ENCODE assay signal across 9 cellular contexts in the genomic region with DNA sequence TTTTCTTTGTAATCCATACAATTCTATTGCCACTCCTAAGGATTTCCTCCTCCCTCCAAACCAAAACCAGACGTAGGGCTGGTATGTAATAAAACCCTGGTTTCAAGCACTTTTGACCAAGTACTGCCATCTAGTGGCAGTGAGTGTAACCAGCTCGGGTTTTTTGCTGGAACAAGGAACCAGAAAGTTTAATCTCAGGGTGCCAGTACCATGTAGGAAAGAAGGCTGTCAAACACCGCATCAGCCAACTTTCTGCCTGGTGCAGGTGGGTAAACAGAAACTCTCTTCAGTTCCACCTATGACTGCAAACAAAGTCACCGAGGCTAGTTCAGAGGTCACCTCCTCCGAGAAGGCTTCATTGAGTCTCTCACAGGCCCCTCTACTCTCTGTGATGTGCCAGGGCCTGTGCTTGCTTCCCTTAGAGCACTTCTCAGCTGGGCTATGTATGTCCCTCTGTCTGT. TPM values are rescaled to one million over a fixed set of nuclear protein-coding genes. Genes with fewer than 3 reads are reported as not detected.
DNase-seq lines count a peak whose midpoint lies in the region; TF ChIP-seq lines count a peak whose summit lies in the region.
"Had no signal": no experiment of that assay in that cellular context is flagged by ENCODE, and none has a peak within 500 bp of the region (broad histone marks: within the 10 kb centered on the region; RNA-seq: fewer than 3 reads in every experiment).

No MANE protein-coding gene starts in this region.

- H3K27me3 ChIP-seq in neutrophil (no peaks in the 10 kb centered on the region), uterus (no peaks in the 10 kb centered on the region)
- H3K27me3 ChIP-seq: BLaER1 had no signal

- peak; percentile 89 for TF ChIP-seq RAD21 in Ishikawa (IDR thresholded peaks at IDR 0.05; ENCODE audit: low read depth)

- no peaks in the 10 kb centered on the region for H3K4me1 ChIP-seq in neutrophil (ENCODE audit: control insufficient read depth in 1 of 2, insufficient read depth in 1 of 2, low read depth in 1 of 2, low read length in 1 of 2)
- H3K4me1 ChIP-seq in uterus: no peaks in the 10 kb centered on the region
- H3K4me1 ChIP-seq: BLaER1 had no signal

- no peak for TF ChIP-seq EP300 in Ishikawa (IDR thresholded peaks at IDR 0.05; ENCODE audit: borderline replicate concordance)

- H3K4me3 Mint-ChIP-seq in activated T-helper 2 cell treated with anti-CD3 and anti-CD28 coated beads, Interferon-gamma antibody, Interleukin-2, Interleukin-4, amounts not matched to agents 10 μg/mL and 5 μg/mL and 100 μg/mL, durations not matched to agents 14 hours and 24 hours and 36 hours (ENCODE audit: low read depth): no peak overlapping the region

- no peak overlapping the region for H3K27ac ChIP-seq in neutrophil
- no peak overlapping the region for H3K27ac ChIP-seq in uterus
- H3K27ac ChIP-seq: BLaER1 had no signal

- H3K27me3 Mint-ChIP-seq in activated T-helper 2 cell treated with anti-CD3 and anti-CD28 coated beads, Interferon-gamma antibody, Interleukin-2, Interleukin-4, amounts not matched to agents 10 μg/mL and 5 μg/mL and 100 μg/mL, durations not matched to agents 14 hours and 24 hours and 36 hours (ENCODE audit: low read depth): peaks cover 7% of the 10 kb centered on the region

- DNase-seq in NCI-H2081 (lab: John Stamatoyannopoulos, UW) (peak; percentile 64 to 75), NCI-H2081 treated with DMSO at 0.1 percent for 48 hours (lab: John Stamatoyannopoulos, UW) (no peak), RKO (ENCODE audit: low spot score) (peak; percentile 75), fibroblast of the aortic adventitia (ENCODE audit: low read depth) (peak; percentile 79), uterus (peak in 1 of 2 donors; percentile 38)
- DNase-seq in activated T-helper 2 cell treated with anti-CD3 and anti-CD28 coated beads, Interferon-gamma antibody, Interleukin-2, Interleukin-4, amounts not matched to agents 10 μg/mL and 5 μg/mL and 100 μg/mL, durations not matched to agents 14 hours and 24 hours and 36 hours (ENCODE audit: low spot score): peak; percentile 32

- H3K36me3 ChIP-seq in neutrophil: no peaks in the 10 kb centered on the region
- H3K36me3 ChIP-seq in uterus: no peaks in the 10 kb centered on the region
- H3K36me3 ChIP-seq: BLaER1 had no signal

- no peak for TF ChIP-seq POLR2A in uterus (IDR thresholded peaks at IDR 0.05)

- H3K4me3 ChIP-seq in fibroblast of the aortic adventitia (ENCODE audit: low read depth, low read length) (no peak overlapping the region), neutrophil (ENCODE audit: low read depth in 1 of 2, low read length in 1 of 2) (no peak overlapping the region), uterus (no peak overlapping the region)
- H3K4me3 ChIP-seq: BLaER1 had no signal

- intact Hi-C loops in activated T-helper 2 cell treated with anti-CD3 and anti-CD28 coated beads, Interferon-gamma antibody, Interleukin-2, Interleukin-4, amounts not matched to agents 10 μg/mL and 5 μg/mL and 100 μg/mL, durations not matched to agents 14 hours and 24 hours and 36 hours (cut with micrococcal nuclease): loop anchor here (1.0 kb wide), 1 partner anchor 100 kb away; no protein-coding TSS in a partner anchor
- intact Hi-C loops in uterus (cut with DNase I; ENCODE audit: low total_unique reads): no loop called here

- no peak overlapping the region for H3K27ac Mint-ChIP-seq in activated T-helper 2 cell treated with anti-CD3 and anti-CD28 coated beads, Interferon-gamma antibody, Interleukin-2, Interleukin-4, amounts not matched to agents 10 μg/mL and 5 μg/mL and 100 μg/mL, durations not matched to agents 14 hours and 24 hours and 36 hours

- H3K9me3 ChIP-seq in neutrophil: no peaks in the 10 kb centered on the region
- no peaks in the 10 kb centered on the region for H3K9me3 ChIP-seq in uterus
- H3K9me3 ChIP-seq: BLaER1 had no signal

- no peaks in the 10 kb centered on the region for H3K9me3 Mint-ChIP-seq in activated T-helper 2 cell treated with anti-CD3 and anti-CD28 coated beads, Interferon-gamma antibody, Interleukin-2, Interleukin-4, amounts not matched to agents 10 μg/mL and 5 μg/mL and 100 μg/mL, durations not matched to agents 14 hours and 24 hours and 36 hours

- TF ChIP-seq CTCF in fibroblast of the aortic adventitia (IDR thresholded peaks at IDR 0.05; ENCODE audit: insufficient read depth, low read length) (peak; percentile 90), neutrophil (IDR thresholded peaks at IDR 0.05) (peak; percentile 79), uterus (IDR thresholded peaks at IDR 0.05) (peak; percentile 65 to 78 (median 72))

- no peaks in the 10 kb centered on the region for H3K4me1 Mint-ChIP-seq in activated T-helper 2 cell treated with anti-CD3 and anti-CD28 coated beads, Interferon-gamma antibody, Interleukin-2, Interleukin-4, amounts not matched to agents 10 μg/mL and 5 μg/mL and 100 μg/mL, durations not matched to agents 14 hours and 24 hours and 36 hours (ENCODE audit: low read depth)

- H3K36me3 Mint-ChIP-seq in activated T-helper 2 cell treated with anti-CD3 and anti-CD28 coated beads, Interferon-gamma antibody, Interleukin-2, Interleukin-4, amounts not matched to agents 10 μg/mL and 5 μg/mL and 100 μg/mL, durations not matched to agents 14 hours and 24 hours and 36 hours (ENCODE audit: low read depth): no peaks in the 10 kb centered on the region

TF ChIP-seq in Ishikawa, 13 proteins besides CTCF, POLR2A, EP300 and RAD21:
- TF ChIP-seq, protein P1, sequence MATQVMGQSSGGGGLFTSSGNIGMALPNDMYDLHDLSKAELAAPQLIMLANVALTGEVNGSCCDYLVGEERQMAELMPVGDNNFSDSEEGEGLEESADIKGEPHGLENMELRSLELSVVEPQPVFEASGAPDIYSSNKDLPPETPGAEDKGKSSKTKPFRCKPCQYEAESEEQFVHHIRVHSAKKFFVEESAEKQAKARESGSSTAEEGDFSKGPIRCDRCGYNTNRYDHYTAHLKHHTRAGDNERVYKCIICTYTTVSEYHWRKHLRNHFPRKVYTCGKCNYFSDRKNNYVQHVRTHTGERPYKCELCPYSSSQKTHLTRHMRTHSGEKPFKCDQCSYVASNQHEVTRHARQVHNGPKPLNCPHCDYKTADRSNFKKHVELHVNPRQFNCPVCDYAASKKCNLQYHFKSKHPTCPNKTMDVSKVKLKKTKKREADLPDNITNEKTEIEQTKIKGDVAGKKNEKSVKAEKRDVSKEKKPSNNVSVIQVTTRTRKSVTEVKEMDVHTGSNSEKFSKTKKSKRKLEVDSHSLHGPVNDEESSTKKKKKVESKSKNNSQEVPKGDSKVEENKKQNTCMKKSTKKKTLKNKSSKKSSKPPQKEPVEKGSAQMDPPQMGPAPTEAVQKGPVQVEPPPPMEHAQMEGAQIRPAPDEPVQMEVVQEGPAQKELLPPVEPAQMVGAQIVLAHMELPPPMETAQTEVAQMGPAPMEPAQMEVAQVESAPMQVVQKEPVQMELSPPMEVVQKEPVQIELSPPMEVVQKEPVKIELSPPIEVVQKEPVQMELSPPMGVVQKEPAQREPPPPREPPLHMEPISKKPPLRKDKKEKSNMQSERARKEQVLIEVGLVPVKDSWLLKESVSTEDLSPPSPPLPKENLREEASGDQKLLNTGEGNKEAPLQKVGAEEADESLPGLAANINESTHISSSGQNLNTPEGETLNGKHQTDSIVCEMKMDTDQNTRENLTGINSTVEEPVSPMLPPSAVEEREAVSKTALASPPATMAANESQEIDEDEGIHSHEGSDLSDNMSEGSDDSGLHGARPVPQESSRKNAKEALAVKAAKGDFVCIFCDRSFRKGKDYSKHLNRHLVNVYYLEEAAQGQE (IDR thresholded peaks at IDR 0.05; ENCODE audit: low read depth): no peak
- TF ChIP-seq TEAD4 (IDR thresholded peaks at IDR 0.05): peak; percentile 62
TF ChIP-seq in Ishikawa: peak in this region for 1.

RNA-seq across cellular contexts. Expression of a gene that starts 10.2 kb away (rescaled TPM):
- 0.64 and 0.71 TPM in 2 replicates for total RNA-seq in activated T-helper 2 cell treated with anti-CD3 and anti-CD28 coated beads, Interferon-gamma antibody, Interleukin-2, Interleukin-4, amounts not matched to agents 10 μg/mL and 5 μg/mL and 100 μg/mL, durations not matched to agents 14 hours and 24 hours and 36 hours
- total RNA-seq in fibroblast of the aortic adventitia (ENCODE audit: low replicate concordance) (2.8 and 11.4 TPM in 2 replicates), uterus (10 to 100 TPM in 3 of 4 donors, 1 to 10 TPM in 1; 5.0 to 32.1 (median 15.8) TPM)

RNA-seq across cellular contexts. Expression of a gene that starts 32.1 kb away (rescaled TPM):
- total RNA-seq in activated T-helper 2 cell treated with anti-CD3 and anti-CD28 coated beads, Interferon-gamma antibody, Interleukin-2, Interleukin-4, amounts not matched to agents 10 μg/mL and 5 μg/mL and 100 μg/mL, durations not matched to agents 14 hours and 24 hours and 36 hours: not detected in 2 replicates
- total RNA-seq in fibroblast of the aortic adventitia (ENCODE audit: low replicate concordance) (not detected in 2 replicates), uterus (1 to 10 TPM in 1 of 4 donors, under 1 TPM in 1, not detected in 2; 0.88 to 1.8 TPM)
